Comparison of ENCODE assay signal across 24 cellular contexts in genomic region chr12:91781114-91781513, GRCh38.
DNase-seq lines count a peak whose midpoint lies in the region; ATAC-seq and TF ChIP-seq lines count a peak whose summit lies in the region.
"Had no signal": no experiment of that assay in that cellular context is flagged by ENCODE, and none has a peak within 500 bp of the region (broad histone marks: within the 10 kb centered on the region; RNA-seq: fewer than 3 reads in every experiment).

No MANE protein-coding gene starts in this region.

- H3K36me3 Mint-ChIP-seq in chondrocyte (ENCODE audit: low read depth), result no peaks in the 10 kb centered on the region
- H3K36me3 Mint-ChIP-seq: stimulated activated memory B cell treated with anti-CD40 and anti-IgM and Interleukin-4, amounts not matched to agents 10 μg/mL and 1 μg/mL and 100 μg/mL, for 72 hours had no signal

- H3K4me3 Mint-ChIP-seq in chondrocyte (ENCODE audit: unreplicated experiment), result no peak overlapping the region
- H3K4me3 Mint-ChIP-seq: stimulated activated memory B cell treated with anti-CD40 and anti-IgM and Interleukin-4, amounts not matched to agents 10 μg/mL and 1 μg/mL and 100 μg/mL, for 72 hours had no signal

- in situ Hi-C loops in astrocyte of the cerebellum (cut with HindIII; ENCODE audit: low sequenced_read_pairs), result no loop called here

- H3K4me1 ChIP-seq in cardiac muscle cell (ENCODE audit: low read depth) (no peaks in the 10 kb centered on the region), right cardiac atrium (ENCODE audit: control insufficient read depth, insufficient read depth, low read length) (no peaks in the 10 kb centered on the region), ascending aorta (no peaks in the 10 kb centered on the region)

- H3K4me3 ChIP-seq in cardiac muscle cell (no peak overlapping the region), right cardiac atrium (ENCODE audit: low read length) (no peak overlapping the region), astrocyte of the cerebellum (ENCODE audit: low read depth, low read length) (no peak overlapping the region), fibroblast of the aortic adventitia (ENCODE audit: low read depth, low read length) (no peak overlapping the region), ascending aorta (no peak overlapping the region)
- H3K4me3 ChIP-seq: heart right ventricle, thoracic aorta had no signal

- peak; percentile 42 to 67 for DNase-seq in cardiac muscle cell (ENCODE audit: low read depth in 1 of 2, low spot score in 1 of 2)
- no peak for DNase-seq in right cardiac atrium
- DNase-seq in astrocyte of the cerebellum (ENCODE audit: low read depth), result peak; percentile 19
- DNase-seq in fibroblast of the aortic adventitia (ENCODE audit: low read depth), result peak; percentile 32
- DNase-seq in chondrocyte (ENCODE audit: low spot score), result no peak
- no peak for DNase-seq in ascending aorta (ENCODE audit: low spot score in 2 of 2)
- DNase-seq: activated CD4-positive, alpha-beta T cell treated with anti-CD3 and anti-CD28 coated beads for 4 hours; activated effector memory CD4-positive, alpha-beta T cell treated with anti-CD3 and anti-CD28 coated beads, Interleukin-2, amount 50 U/mL, for 16 hours; anterior cingulate cortex; DMS153; heart right ventricle; MV-4-11; NCI-H2029 treated with DMSO at 0.1 percent for 48 hours; NCI-H446 treated with DMSO at 0.1 percent for 48 hours; NK-92 treated with Interleukin-12 subunit alpha and Interleukin-12 subunit beta, amount 100 ng/mL, for 24 hours; stimulated activated CD4-positive, alpha-beta T cell treated with anti-CD3 and anti-CD28 coated beads, Interleukin-15, amount 100 ng/mL, for 24 hours had no signal

- H3K27me3 ChIP-seq in cardiac muscle cell (no peaks in the 10 kb centered on the region), right cardiac atrium (ENCODE audit: control insufficient read depth, insufficient read depth) (no peaks in the 10 kb centered on the region), ascending aorta (no peaks in the 10 kb centered on the region)
- H3K27me3 ChIP-seq: heart right ventricle, neutrophil had no signal

- H3K4me1 Mint-ChIP-seq in chondrocyte (ENCODE audit: low read depth), result peaks cover 15% of the 10 kb centered on the region

- H3K9me3 Mint-ChIP-seq in chondrocyte (ENCODE audit: low read depth), result no peaks in the 10 kb centered on the region

- ATAC-seq in right cardiac atrium (no peak), HG02885 (IDR thresholded peaks at IDR 0.05; ENCODE audit: poor library complexity, unreplicated experiment) (no peak), HG03571 (IDR thresholded peaks at IDR 0.05; ENCODE audit: unreplicated experiment) (no peak)
- ATAC-seq: esophagus mucosa; heart right ventricle; stimulated activated memory B cell treated with anti-CD40 and anti-IgM and Interleukin-4, amounts not matched to agents 10 μg/mL and 1 μg/mL and 100 μg/mL, for 72 hours had no signal

- H3K9me3 ChIP-seq in cardiac muscle cell (ENCODE audit: low read depth) (no peaks in the 10 kb centered on the region), right cardiac atrium (ENCODE audit: control insufficient read depth, low read length) (no peaks in the 10 kb centered on the region), ascending aorta (no peaks in the 10 kb centered on the region)
- H3K9me3 ChIP-seq: neutrophil, thoracic aorta had no signal

- intact Hi-C loops in right cardiac atrium (cut with DNase I), result no loop called here
- intact Hi-C loops in ascending aorta (cut with DNase I), result no loop called here

- H3K27ac Mint-ChIP-seq in chondrocyte (ENCODE audit: unreplicated experiment), result no peak overlapping the region
- H3K27ac Mint-ChIP-seq: stimulated activated memory B cell treated with anti-CD40 and anti-IgM and Interleukin-4, amounts not matched to agents 10 μg/mL and 1 μg/mL and 100 μg/mL, for 72 hours had no signal

- no peaks in the 10 kb centered on the region for H3K36me3 ChIP-seq in cardiac muscle cell
- H3K36me3 ChIP-seq in ascending aorta, result no peaks in the 10 kb centered on the region
- H3K36me3 ChIP-seq: heart right ventricle, neutrophil, thoracic aorta had no signal

- H3K27me3 Mint-ChIP-seq in chondrocyte (ENCODE audit: low read depth), result no peaks in the 10 kb centered on the region

- TF ChIP-seq CTCF in cardiac muscle cell (IDR thresholded peaks at IDR 0.05; ENCODE audit: low read depth, low read length) (no peak), astrocyte of the cerebellum (IDR thresholded peaks at IDR 0.05; ENCODE audit: low read depth, low read length, missing control alignments) (no peak), fibroblast of the aortic adventitia (IDR thresholded peaks at IDR 0.05; ENCODE audit: insufficient read depth, low read length) (no peak), chondrocyte (IDR thresholded peaks at IDR 0.05) (no peak), ascending aorta (IDR thresholded peaks at IDR 0.05) (no peak)

- H3K27ac ChIP-seq in cardiac muscle cell (no peak overlapping the region), right cardiac atrium (ENCODE audit: low read length) (no peak overlapping the region), ascending aorta (no peak overlapping the region)
- H3K27ac ChIP-seq: C4-2B, heart right ventricle, neutrophil, RWPE1, thoracic aorta had no signal

- 81% methylated on average over 2 of the region's 2 CpGs for WGBS in right cardiac atrium

Comparison
In these comparisons a context has a peak if more than half of its experiments do, and no peak if none do; other contexts are left out.
1. DNase-seq: peak in cardiac muscle cell (2 of 2), astrocyte of the cerebellum (single experiment) and fibroblast of the aortic adventitia (single experiment); none in right cardiac atrium (0 of 3), chondrocyte (single experiment) and ascending aorta (0 of 2).